Comparison of ENCODE assay signal across 22 cellular contexts in genomic region chr2:163888591-163888990, GRCh38.
"Had no signal": no experiment of that assay in that cellular context is flagged by ENCODE, and none has a peak within 500 bp of the region (broad histone marks: within the 10 kb centered on the region; RNA-seq: fewer than 3 reads in every experiment).

No MANE protein-coding gene starts in this region.

- H3K4me3 ChIP-seq: coronary artery, dorsolateral prefrontal cortex had no signal

- H3K27me3 ChIP-seq: brain microvascular endothelial cell had no signal

- DNase-seq: activated B cell treated with CpG ODN at 0.5 μM for 24 hours; activated CD4-positive, alpha-beta T cell treated with anti-CD3 and anti-CD28 coated beads for 48 hours; activated CD4-positive, alpha-beta T cell treated with anti-CD3 and anti-CD28 coated beads, Interleukin-2, amount 50 U/mL, for 1 hour; activated CD4-positive, alpha-beta T cell treated with anti-CD3 and anti-CD28 coated beads, Interleukin-2, amount 50 U/mL, for 48 hours; activated CD8-positive, alpha-beta memory T cell treated with anti-CD3 and anti-CD28 coated beads for 24 hours; activated CD8-positive, alpha-beta T cell treated with anti-CD3 and anti-CD28 coated beads for 36 hours; activated effector memory CD4-positive, alpha-beta T cell treated with Interleukin-2 at 50 U/mL for 16 hours; activated gamma-delta T cell treated with Interleukin-2 at 50 U/mL for 16 hours; activated naive CD4-positive, alpha-beta T cell treated with anti-CD3 and anti-CD28 coated beads, Interleukin-2, amount 50 U/mL, for 16 hours; activated naive CD4-positive, alpha-beta T cell treated with Interleukin-2 at 50 U/mL for 16 hours; activated T-cell treated with anti-CD3 and anti-CD28 coated beads, Interleukin-2, amount 50 U/mL, for 4 hours; amniotic stem cell; anterior cingulate cortex; brain microvascular endothelial cell; dorsolateral prefrontal cortex; effector memory CD4-positive, alpha-beta T cell; endodermal cell; foreskin fibroblast; head of caudate nucleus; T1000; WERI-Rb-1 had no signal

- H3K27ac ChIP-seq: brain microvascular endothelial cell, coronary artery, dorsolateral prefrontal cortex, WERI-Rb-1 had no signal
